ENCODE assay signal across 12 cellular contexts in genomic region chr15:30038667-30039523, GRCh38. TPM values are rescaled to one million over a fixed set of nuclear protein-coding genes. Genes with fewer than 3 reads are reported as not detected.
A peak's percentile ranks its signal among the peaks of the same experiment; 100 is the strongest.
DNase-seq lines count a peak whose midpoint lies in the region; ATAC-seq lines count a peak whose summit lies in the region.
"Had no signal": no experiment of that assay in that cellular context is flagged by ENCODE, and none has a peak within 500 bp of the region (broad histone marks: within the 10 kb centered on the region; RNA-seq: fewer than 3 reads in every experiment).

No MANE protein-coding gene starts in this region.

- no peak for ATAC-seq in GM21528 (IDR thresholded peaks at IDR 0.05; ENCODE audit: low FRiP score, unreplicated experiment)
- no peak for ATAC-seq in HG03025 (IDR thresholded peaks at IDR 0.05; ENCODE audit: low FRiP score, unreplicated experiment)
- ATAC-seq: CD8-positive, alpha-beta T cell had no signal

- peak; percentile 1 for DNase-seq in DMS53 treated with DMSO at 0.1 percent for 48 hours (lab: John Stamatoyannopoulos, UW; ENCODE audit: unreplicated experiment)
- DNase-seq in NCI-H2029 (lab: John Stamatoyannopoulos, UW): peak; percentile 12
- peak; percentile 5 for DNase-seq in dermis blood vessel endothelial cell
- peak; percentile 66 for DNase-seq in pons (ENCODE audit: low spot score)
- DNase-seq in NK-92 (lab: John Stamatoyannopoulos, UW; ENCODE audit: unreplicated experiment): no peak
- DNase-seq: activated CD4-positive, alpha-beta T cell treated with anti-CD3 and anti-CD28 coated beads, Interleukin-2, amount 50 U/mL, for 4 hours; CD8-positive, alpha-beta T cell; NCI-H2081; stimulated activated CD4-positive, alpha-beta T cell treated with anti-CD3 and anti-CD28 coated beads, Interleukin-4, amount 100 ng/mL, for 1 hour had no signal

RNA-seq across cellular contexts. Expression of gene GOLGA8J, which starts 43.9 kb away (rescaled TPM):
- 0.17 TPM in 1 of 2 replicates, not detected in the other for total RNA-seq in dermis blood vessel endothelial cell
- total RNA-seq: CD8-positive, alpha-beta T cell; mucosa of gallbladder had no signal
